ENCODE assay signal across 27 cellular contexts in genomic region chr3:175091426-175092114, GRCh38.
"Had no signal": no experiment of that assay in that cellular context is flagged by ENCODE, and none has a peak within 500 bp of the region (broad histone marks: within the 10 kb centered on the region; RNA-seq: fewer than 3 reads in every experiment).

No MANE protein-coding gene starts in this region.

- H3K9me3 Mint-ChIP-seq: activated naive CD4-positive, alpha-beta T cell treated with anti-CD3 and anti-CD28 coated beads, Interleukin-2, amount 50 U/mL, for 24 hours had no signal

- DNase-seq: activated CD4-positive, alpha-beta T cell treated with anti-CD3 and anti-CD28 coated beads for 36 hours; activated CD4-positive, alpha-beta T cell treated with anti-CD3 and anti-CD28 coated beads, Interleukin-2, amount 50 U/mL, for 1 hour; activated CD4-positive, CD25-positive, alpha-beta regulatory T cell; activated CD8-positive, alpha-beta memory T cell treated with anti-CD3 and anti-CD28 coated beads, Interleukin-2, amount 50 U/mL, for 4 hours; activated CD8-positive, alpha-beta T cell treated with anti-CD3 and anti-CD28 coated beads for 36 hours; activated T-cell treated with anti-CD3 and anti-CD28 coated beads, Interleukin-2, amount 50 U/mL, for 72 hours; aorta; body of pancreas; central memory CD4-positive, alpha-beta T cell; NCI-H1048; NCI-H146; NCI-H1930; NCI-H2107; NCI-H2171 treated with DMSO at 0.1 percent for 48 hours; NCI-H226; NCI-H526; NCI-H82; RPMI8226; T-cell; T-helper 2 cell; T1000 had no signal

- H3K9me3 ChIP-seq: body of pancreas had no signal

- H3K27me3 ChIP-seq: body of pancreas had no signal

- H3K4me3 Mint-ChIP-seq: activated CD4-positive, alpha-beta T cell treated with anti-CD3 and anti-CD28 coated beads for 36 hours; activated CD8-positive, alpha-beta T cell treated with anti-CD3 and anti-CD28 coated beads for 36 hours; activated naive CD4-positive, alpha-beta T cell treated with anti-CD3 and anti-CD28 coated beads, Interleukin-2, amount 50 U/mL, for 24 hours; activated T-cell treated with anti-CD3 and anti-CD28 coated beads, Interleukin-2, amount 50 U/mL, for 72 hours; T-cell had no signal

- H3K27me3 Mint-ChIP-seq: activated CD4-positive, alpha-beta T cell treated with anti-CD3 and anti-CD28 coated beads for 36 hours; activated CD8-positive, alpha-beta T cell treated with anti-CD3 and anti-CD28 coated beads for 36 hours; activated naive CD4-positive, alpha-beta T cell treated with anti-CD3 and anti-CD28 coated beads, Interleukin-2, amount 50 U/mL, for 24 hours; T-cell had no signal

- FAIRE-seq: bronchial epithelial cell, TTC549 had no signal

- H3K27ac ChIP-seq: body of pancreas had no signal

- H3K4me3 ChIP-seq: body of pancreas, SK-N-MC had no signal

- ATAC-seq: activated CD4-positive, alpha-beta T cell treated with anti-CD3 and anti-CD28 coated beads for 36 hours; activated CD8-positive, alpha-beta T cell treated with anti-CD3 and anti-CD28 coated beads for 36 hours; activated T-cell treated with anti-CD3 and anti-CD28 coated beads, Interleukin-2, amount 50 U/mL, for 72 hours; body of pancreas; Panc1; Right ventricle myocardium inferior; T-cell had no signal

- H3K36me3 Mint-ChIP-seq: activated naive CD4-positive, alpha-beta T cell treated with anti-CD3 and anti-CD28 coated beads, Interleukin-2, amount 50 U/mL, for 24 hours; T-cell had no signal

- H3K4me1 Mint-ChIP-seq: activated CD4-positive, alpha-beta T cell treated with anti-CD3 and anti-CD28 coated beads for 36 hours; activated naive CD4-positive, alpha-beta T cell treated with anti-CD3 and anti-CD28 coated beads, Interleukin-2, amount 50 U/mL, for 24 hours; T-cell had no signal

- H3K27ac Mint-ChIP-seq: activated CD4-positive, alpha-beta T cell treated with anti-CD3 and anti-CD28 coated beads for 36 hours; activated CD8-positive, alpha-beta T cell treated with anti-CD3 and anti-CD28 coated beads for 36 hours; activated naive CD4-positive, alpha-beta T cell treated with anti-CD3 and anti-CD28 coated beads, Interleukin-2, amount 50 U/mL, for 24 hours; activated T-cell treated with anti-CD3 and anti-CD28 coated beads, Interleukin-2, amount 50 U/mL, for 72 hours; T-cell had no signal
